In genomic region chr15:63238796-63239195, GRCh38 we compare ENCODE assay signal across 11 cellular contexts. TPM values are rescaled to one million over a fixed set of nuclear protein-coding genes. Genes with fewer than 3 reads are reported as not detected.
A peak's percentile ranks its signal among the peaks of the same experiment; 100 is the strongest.
DNase-seq lines count a peak whose midpoint lies in the region; TF ChIP-seq lines count a peak whose summit lies in the region.
"Had no signal": no experiment of that assay in that cellular context is flagged by ENCODE, and none has a peak within 500 bp of the region (broad histone marks: within the 10 kb centered on the region; RNA-seq: fewer than 3 reads in every experiment).

No MANE protein-coding gene starts in this region.

- H4K20me1 ChIP-seq in BLaER1 (peaks cover 29% of the 10 kb centered on the region; the same call in 1 of the 2 replicates), Karpas-422 (ENCODE audit: insufficient read depth, low read depth, low read length) (peaks cover 3% of the 10 kb centered on the region; the same call in 1 of the 2 replicates)

- H3K27me3 ChIP-seq in BLaER1: no peaks in the 10 kb centered on the region
- no peaks in the 10 kb centered on the region for H3K27me3 ChIP-seq in Karpas-422 (ENCODE audit: low read length)
- H3K27me3 ChIP-seq: body of pancreas, tibial artery had no signal

- H2AFZ ChIP-seq in Karpas-422 (ENCODE audit: low read length): no peak overlapping the region

- H3K36me3 ChIP-seq in BLaER1: peaks cover 56% of the 10 kb centered on the region
- H3K36me3 ChIP-seq in Karpas-422 (ENCODE audit: insufficient read depth, low read length): no peaks in the 10 kb centered on the region
- H3K36me3 ChIP-seq: tibial artery had no signal

- no peaks in the 10 kb centered on the region for H3K9me2 ChIP-seq in Karpas-422 (replicated peaks; ENCODE audit: insufficient read depth, low read length)

- no peak overlapping the region for H3K27ac ChIP-seq in BLaER1
- H3K27ac ChIP-seq in Karpas-422 (ENCODE audit: low read length): no peak overlapping the region
- H3K27ac ChIP-seq: body of pancreas, tibial artery had no signal

- no peak overlapping the region for H3K9ac ChIP-seq in BLaER1
- no peak overlapping the region for H3K9ac ChIP-seq in Karpas-422 (ENCODE audit: low read length)

- H3K4me1 ChIP-seq in BLaER1 (peaks cover 36% of the 10 kb centered on the region), Karpas-422 (ENCODE audit: low read length) (peaks cover 11% of the 10 kb centered on the region)

- no peak for TF ChIP-seq CTCF in GM20000 (IDR thresholded peaks at IDR 0.05; ENCODE audit: extremely low read depth, missing control alignments)

- peak; percentile 29 for DNase-seq in GM20000 (ENCODE audit: low spot score)
- peak; percentile 95 for DNase-seq in RPMI7951 (ENCODE audit: low read depth)
- DNase-seq in fibroblast of peridontal ligament (ENCODE audit: extremely low read depth): peak; percentile 91
- no peak for DNase-seq in LoVo (ENCODE audit: low spot score)
- DNase-seq in GM19238 (ENCODE audit: insufficient read length, low spot score): no peak
- no peak for DNase-seq in H4 (ENCODE audit: low spot score)
- no peak for DNase-seq in Karpas-422
- DNase-seq: body of pancreas, NCI-H2081 treated with DMSO at 0.1 percent for 48 hours had no signal

- peak overlapping the region; percentile 63 for H3K4me2 ChIP-seq in BLaER1
- H3K4me2 ChIP-seq in Karpas-422 (ENCODE audit: low read depth, low read length, poor library complexity, severe bottlenecking): no peak overlapping the region

- H3K4me3 ChIP-seq in BLaER1 (no peak overlapping the region), Karpas-422 (ENCODE audit: low read length) (no peak overlapping the region)
- H3K4me3 ChIP-seq: body of pancreas, tibial artery had no signal

- H3K79me2 ChIP-seq in Karpas-422 (ENCODE audit: low read length): no peaks in the 10 kb centered on the region

- H3K9me3 ChIP-seq in BLaER1 (peaks cover 42% of the 10 kb centered on the region), Karpas-422 (ENCODE audit: low read length) (no peaks in the 10 kb centered on the region)
- H3K9me3 ChIP-seq: body of pancreas, tibial artery had no signal

RNA-seq across cellular contexts. Expression of gene APH1B, which starts 38.6 kb away (rescaled TPM):
- total RNA-seq in RPMI7951 (2014; rRNA removed; shearing (Covaris generic)): 24.5 and 25.4 TPM in 2 replicates
- 20.7 and 27.3 TPM in 2 replicates for total RNA-seq in H4 (2014; rRNA removed; shearing (Covaris generic))
- 21.4 and 34.8 TPM in 2 replicates for total RNA-seq in Karpas-422 (2014; rRNA removed; shearing (Covaris generic); ENCODE audit: low replicate concordance)

RNA-seq across cellular contexts. Expression of gene RAB8B, which starts 49.4 kb away (rescaled TPM):
- total RNA-seq in RPMI7951 (2014; rRNA removed; shearing (Covaris generic)): 42.4 and 52.0 TPM in 2 replicates
- 21.4 and 35.4 TPM in 2 replicates for total RNA-seq in H4 (2014; rRNA removed; shearing (Covaris generic))
- 4.9 and 14.2 TPM in 2 replicates for total RNA-seq in Karpas-422 (2014; rRNA removed; shearing (Covaris generic); ENCODE audit: low replicate concordance)

Comparison
In these comparisons a context has a peak if more than half of its experiments do, and no peak if none do; other contexts are left out.
1. DNase-seq: peak in GM20000 (single experiment), RPMI7951 (single experiment) and fibroblast of peridontal ligament (single experiment); none in LoVo (single experiment), GM19238 (single experiment), H4 (single experiment) and Karpas-422 (single experiment).